ENCODE assay signal across 9 cellular contexts in genomic region chr21:34987673-34988072, GRCh38.
DNase-seq lines count a peak whose midpoint lies in the region; ATAC-seq lines count a peak whose summit lies in the region.
"Had no signal": no experiment of that assay in that cellular context is flagged by ENCODE, and none has a peak within 500 bp of the region (broad histone marks: within the 10 kb centered on the region; RNA-seq: fewer than 3 reads in every experiment).

No MANE protein-coding gene starts in this region.

- CTCF ChIA-PET in T-cell (lab: Charles Lee), result interaction anchor here in 1 of 2 donors (1.3 kb wide), 1 partner anchor 54 kb away, joined by 3 read pairs; no protein-coding TSS in a partner anchor

- H3K27ac ChIP-seq in thymus (ENCODE audit: low read depth), result peak overlapping the region; percentile 21
- H3K27ac ChIP-seq: HL-60 had no signal

- ATAC-seq in T-cell (replicated peaks in 1 of 4), result peak in 1 of 4 experiments; percentile 17

- no peaks in the 10 kb centered on the region for H3K9me3 Mint-ChIP-seq in activated naive CD4-positive, alpha-beta T cell treated with anti-CD3 and anti-CD28 coated beads, Interleukin-2, amount 50 U/mL, for 24 hours
- no peaks in the 10 kb centered on the region for H3K9me3 Mint-ChIP-seq in T-cell
- H3K9me3 Mint-ChIP-seq in immature natural killer cell, result no peaks in the 10 kb centered on the region

- DNase-seq in activated naive CD4-positive, alpha-beta T cell treated with anti-CD3 and anti-CD28 coated beads, Interleukin-2, amount 50 U/mL, for 16 hours, result no peak
- DNase-seq in T-cell (no peak), immature natural killer cell (no peak), RPMI8226 (no peak), NOMO-1 (lab: John Stamatoyannopoulos, UW; ENCODE audit: unreplicated experiment in 2 of 2) (no peak), dermis blood vessel endothelial cell (no peak)

- no peak overlapping the region for H3K4me3 ChIP-seq in thymus (ENCODE audit: low read length)

- POLR2A ChIA-PET in T-cell (lab: Charles Lee), result no interaction called here

- H3K4me1 ChIP-seq in thymus (ENCODE audit: control insufficient read depth, insufficient read depth, low read length), result peaks cover 62% of the 10 kb centered on the region

- peaks cover 87% of the 10 kb centered on the region for H3K4me1 Mint-ChIP-seq in activated naive CD4-positive, alpha-beta T cell treated with anti-CD3 and anti-CD28 coated beads, Interleukin-2, amount 50 U/mL, for 24 hours
- H3K4me1 Mint-ChIP-seq in T-cell (peaks cover 92 to 95% (median 94%) of the 10 kb centered on the region in 3 donors), immature natural killer cell (peaks cover 90 to 93% of the 10 kb centered on the region in 2 donors)

- H3K36me3 ChIP-seq in thymus (ENCODE audit: control insufficient read depth, insufficient read depth), result peaks cover 25% of the 10 kb centered on the region

- no peaks in the 10 kb centered on the region for H3K9me3 ChIP-seq in thymus (ENCODE audit: control insufficient read depth)

- H3K27me3 ChIP-seq in thymus (ENCODE audit: control insufficient read depth, insufficient read depth), result no peaks in the 10 kb centered on the region

- H3K27ac Mint-ChIP-seq in activated naive CD4-positive, alpha-beta T cell treated with anti-CD3 and anti-CD28 coated beads, Interleukin-2, amount 50 U/mL, for 24 hours, result peak overlapping the region; percentile 96
- peak overlapping the region; percentile 94 to 95 for H3K27ac Mint-ChIP-seq in T-cell
- H3K27ac Mint-ChIP-seq in immature natural killer cell, result peak overlapping the region; percentile 75 to 93 (median 84)

- peaks cover 21% of the 10 kb centered on the region for H3K36me3 Mint-ChIP-seq in activated naive CD4-positive, alpha-beta T cell treated with anti-CD3 and anti-CD28 coated beads, Interleukin-2, amount 50 U/mL, for 24 hours
- H3K36me3 Mint-ChIP-seq in T-cell (peaks cover 18% of the 10 kb centered on the region), immature natural killer cell (peaks cover 0 to 12% (median 9%) of the 10 kb centered on the region in 3 donors)

- no peaks in the 10 kb centered on the region for H3K27me3 Mint-ChIP-seq in activated naive CD4-positive, alpha-beta T cell treated with anti-CD3 and anti-CD28 coated beads, Interleukin-2, amount 50 U/mL, for 24 hours
- H3K27me3 Mint-ChIP-seq in T-cell, result no peaks in the 10 kb centered on the region
- H3K27me3 Mint-ChIP-seq in immature natural killer cell (ENCODE audit: low read depth in 3 of 3), result peaks cover 0 to 4% (median 0%) of the 10 kb centered on the region in 3 donors

- H3K4me3 Mint-ChIP-seq in activated naive CD4-positive, alpha-beta T cell treated with anti-CD3 and anti-CD28 coated beads, Interleukin-2, amount 50 U/mL, for 24 hours, result peak overlapping the region; percentile 87
- H3K4me3 Mint-ChIP-seq in T-cell (peak overlapping the region; percentile 66 to 87 (median 71)), immature natural killer cell (peak overlapping the region; percentile 66 to 84 (median 75))

- 11% methylated on average over 3 of the region's 3 CpGs for WGBS in thymus
